8 cellular contexts compared by ENCODE assay signal in genomic region chr16:87316450-87316922, GRCh38. TPM values are rescaled to one million over a fixed set of nuclear protein-coding genes. Genes with fewer than 3 reads are reported as not detected.
A peak's percentile ranks its signal among the peaks of the same experiment; 100 is the strongest.
DNase-seq lines count a peak whose midpoint lies in the region; FAIRE-seq and TF ChIP-seq lines count a peak whose summit lies in the region.

No MANE protein-coding gene starts in this region.

- H3K4me2 ChIP-seq in PC-9 = peak overlapping the region; percentile 94

- H3K9me2 ChIP-seq in PC-9 (ENCODE audit: insufficient read depth) = no peaks in the 10 kb centered on the region

- peaks cover 9% of the 10 kb centered on the region for H3K4me1 ChIP-seq in CD4-positive, alpha-beta memory T cell (ENCODE audit: insufficient read depth, low read length)
- H3K4me1 ChIP-seq in PC-9 (replicated peaks; ENCODE audit: insufficient read depth) = peaks cover 6% of the 10 kb centered on the region; the same call in 1 of the 2 replicates

- H3K36me3 Mint-ChIP-seq in CD4-positive, alpha-beta memory T cell = peaks cover 0 to 9% of the 10 kb centered on the region in 2 donors
- H3K36me3 Mint-ChIP-seq in osteocyte (ENCODE audit: unreplicated experiment) = peaks cover 2% of the 10 kb centered on the region

- no peaks in the 10 kb centered on the region for H4K20me1 ChIP-seq in PC-9 (ENCODE audit: insufficient read depth)

- H3K27me3 ChIP-seq in CD4-positive, alpha-beta memory T cell (ENCODE audit: insufficient read depth, low read length) = no peaks in the 10 kb centered on the region
- no peaks in the 10 kb centered on the region for H3K27me3 ChIP-seq in PC-9 (ENCODE audit: insufficient read depth, low read depth)

- BruUV-seq in PC-9 (replicated peaks; lab: Mats Ljungman, UMichigan) = no TSS peak

- H3K4me1 Mint-ChIP-seq in CD4-positive, alpha-beta memory T cell = peaks cover 10 to 21% (median 15%) of the 10 kb centered on the region in 4 donors
- H3K4me1 Mint-ChIP-seq in osteocyte (ENCODE audit: unreplicated experiment) = peaks cover 14% of the 10 kb centered on the region

- no peaks in the 10 kb centered on the region for H3K9me3 ChIP-seq in CD4-positive, alpha-beta memory T cell (ENCODE audit: control insufficient read depth in 1 of 2, low read length in 2 of 2)
- H3K9me3 ChIP-seq in PC-9 (ENCODE audit: insufficient read depth, low read depth) = no peaks in the 10 kb centered on the region

- no peaks in the 10 kb centered on the region for H3K9me3 Mint-ChIP-seq in CD4-positive, alpha-beta memory T cell
- no peaks in the 10 kb centered on the region for H3K9me3 Mint-ChIP-seq in osteocyte (ENCODE audit: unreplicated experiment)

- H3K27ac Mint-ChIP-seq in CD4-positive, alpha-beta memory T cell = peak overlapping the region; percentile 89 to 98 (median 95)
- H3K27ac Mint-ChIP-seq in osteocyte (ENCODE audit: unreplicated experiment) = peak overlapping the region; percentile 97

- POLR2A ChIA-PET in CD4-positive, alpha-beta memory T cell (lab: Charles Lee; ENCODE audit: partially characterized antibody) = interaction anchor here (1.1 to 5.3 kb wide), 5 partner anchors 64 to 77 kb away, joined by 3 to 48 read pairs (median 32); partner anchors contain the start of genes FBXO31 and MAP1LC3B
- POLR2A ChIA-PET in PC-9 (lab: Charles Lee; ENCODE audit: unreplicated experiment) = interaction anchor here (0.8 to 1.0 kb wide), 3 partner anchors 67 to 449 kb away, joined by 3 to 5 read pairs (median 3); partner anchors contain the start of genes FBXO31 and KLHDC4

- no peak for FAIRE-seq in GM19239 (lab: Jason Lieb, UNC)

- peak overlapping the region; percentile 77 for H3K27ac ChIP-seq in CD4-positive, alpha-beta memory T cell (ENCODE audit: low read depth, low read length)
- H3K27ac ChIP-seq in PC-9 = peak overlapping the region; percentile 86

- peaks cover 14% of the 10 kb centered on the region; the same call in 1 of the 2 replicates for H3F3A ChIP-seq in PC-9 (ENCODE audit: insufficient read depth, low read depth)

- no peak for DNase-seq in CD4-positive, alpha-beta memory T cell
- DNase-seq in PC-9 (no peak), epithelial cell of esophagus (ENCODE audit: low read depth) (no peak), osteocyte (ENCODE audit: extremely low spot score, unreplicated experiment) (no peak), GM19239 (ENCODE audit: insufficient read length, low spot score) (no peak), NCI-H748 (lab: John Stamatoyannopoulos, UW; ENCODE audit: unreplicated experiment) (no peak), NAMALWA (ENCODE audit: low spot score) (no peak), NCI-H82 (lab: John Stamatoyannopoulos, UW) (no peak)

- peak overlapping the region; percentile 91 to 97 (median 95) for H3K4me3 Mint-ChIP-seq in CD4-positive, alpha-beta memory T cell
- H3K4me3 Mint-ChIP-seq in osteocyte (ENCODE audit: unreplicated experiment) = peak overlapping the region; percentile 86

- H3K79me2 ChIP-seq in PC-9 (ENCODE audit: low read depth) = peaks cover 18% of the 10 kb centered on the region

- intact Hi-C loops in CD4-positive, alpha-beta memory T cell (cut with micrococcal nuclease) = no loop called here
- intact Hi-C loops in PC-9 (cut with micrococcal nuclease; ENCODE audit: unreplicated experiment) = loop anchor here (5.0 kb wide), 2 partner anchors 66 to 321 kb away; partner anchors contain the start of gene FBXO31

- TF ChIP-seq CTCF in PC-9 (conservative IDR thresholded peaks at IDR 0.05) = no peak
- TF ChIP-seq CTCF in epithelial cell of esophagus (IDR thresholded peaks at IDR 0.05; ENCODE audit: insufficient read depth, low read depth, low read length, missing control alignments) = no peak
- no peak for TF ChIP-seq CTCF in osteocyte (IDR thresholded peaks at IDR 0.05)

- no peaks in the 10 kb centered on the region for H3K27me3 Mint-ChIP-seq in CD4-positive, alpha-beta memory T cell
- H3K27me3 Mint-ChIP-seq in osteocyte (ENCODE audit: unreplicated experiment) = no peaks in the 10 kb centered on the region

- peak overlapping the region; percentile 64 to 88 for H3K4me3 ChIP-seq in CD4-positive, alpha-beta memory T cell (ENCODE audit: low read length in 2 of 2)
- peak overlapping the region; percentile 99 for H3K4me3 ChIP-seq in PC-9
- H3K4me3 ChIP-seq in epithelial cell of esophagus (ENCODE audit: low read length) = peak overlapping the region; percentile 96

- H2AFZ ChIP-seq in PC-9 = peak overlapping the region; percentile 98

- CTCF ChIA-PET in CD4-positive, alpha-beta memory T cell (lab: Charles Lee; ENCODE audit: partially characterized antibody) = interaction anchor here (0.7 to 3.4 kb wide), 5 partner anchors 72 to 320 kb away, joined by 3 to 30 read pairs (median 7); no protein-coding TSS in a partner anchor
- CTCF ChIA-PET in PC-9 (lab: Charles Lee) = no interaction called here

- no peaks in the 10 kb centered on the region for H3K36me3 ChIP-seq in CD4-positive, alpha-beta memory T cell (ENCODE audit: insufficient read depth, low read length)
- no peaks in the 10 kb centered on the region for H3K36me3 ChIP-seq in PC-9 (ENCODE audit: low read depth)

RNA-seq across cellular contexts. Expression of gene C16orf95, which starts 0.7 kb away (rescaled TPM):
- 1 to 10 TPM; 1.6 TPM for total RNA-seq in CD4-positive, alpha-beta memory T cell
- polyA plus RNA-seq in CD4-positive, alpha-beta memory T cell = 1 to 10 TPM; 1.4 to 2.4 TPM
- total RNA-seq in PC-9 (2021) = 7.5 and 12.9 TPM in 2 replicates
- 5.0 and 8.3 TPM in 2 replicates for total RNA-seq in osteocyte
